ENCODE assay signal across 10 cellular contexts in genomic region chr15:85479071-85479647, GRCh38.
DNase-seq lines count a peak whose midpoint lies in the region; TF ChIP-seq lines count a peak whose summit lies in the region.
"Had no signal": no experiment of that assay in that cellular context is flagged by ENCODE, and none has a peak within 500 bp of the region (broad histone marks: within the 10 kb centered on the region; RNA-seq: fewer than 3 reads in every experiment).

No MANE protein-coding gene starts in this region.

- H3K4me1 ChIP-seq in OCI-LY7 (ENCODE audit: insufficient read depth, low read length, poor library complexity, severe bottlenecking), result peaks cover 95% of the 10 kb centered on the region

- CTCF ChIA-PET in OCI-LY7 (lab: Charles Lee; ENCODE audit: unreplicated experiment), result no interaction called here

- H3K79me2 ChIP-seq in OCI-LY7 (ENCODE audit: insufficient read depth, low read depth, low read length), result peaks cover 92% of the 10 kb centered on the region

- peak; percentile 52 for DNase-seq in HCEC 1CT
- DNase-seq in OCI-LY7 (ENCODE audit: low spot score), result no peak
- peak; percentile 70 for DNase-seq in fibroblast of peridontal ligament (ENCODE audit: extremely low read depth)
- DNase-seq in pulmonary artery endothelial cell (ENCODE audit: low read depth, low spot score), result peak; percentile 35
- DNase-seq in activated CD4-positive, alpha-beta T cell treated with anti-CD3 and anti-CD28 coated beads for 48 hours, result no peak
- DNase-seq in activated naive CD8-positive, alpha-beta T cell treated with anti-CD3 and anti-CD28 coated beads for 36 hours, result no peak
- DNase-seq in ureter (ENCODE audit: low spot score), result no peak
- no peak for DNase-seq in activated CD4-positive, alpha-beta T cell treated with anti-CD3 and anti-CD28 coated beads for 1 hour
- DNase-seq: activated CD4-positive, alpha-beta T cell treated with anti-CD3 and anti-CD28 coated beads for 36 hours; MV-4-11 had no signal

- no peak overlapping the region for H3K4me3 ChIP-seq in OCI-LY7 (ENCODE audit: low read depth, low read length, poor library complexity, severe bottlenecking)

- TF ChIP-seq CTCF in OCI-LY7 (conservative IDR thresholded peaks at IDR 0.05; ENCODE audit: low read length), result no peak

- H2AFZ ChIP-seq in OCI-LY7 (ENCODE audit: low read length), result no peak overlapping the region

- POLR2A ChIA-PET in OCI-LY7 (lab: Charles Lee), result interaction anchor here (0.6 to 1.9 kb wide), 3 partner anchors 20 to 148 kb away, joined by 3 to 7 read pairs (median 3); no protein-coding TSS in a partner anchor

- no TSS peak for BruUV-seq in OCI-LY7 (replicated peaks; lab: Mats Ljungman, UMichigan)

- H3K27me3 Mint-ChIP-seq in activated naive CD8-positive, alpha-beta T cell treated with anti-CD3 and anti-CD28 coated beads for 36 hours, result no peaks in the 10 kb centered on the region
- H3K27me3 Mint-ChIP-seq: activated CD4-positive, alpha-beta T cell treated with anti-CD3 and anti-CD28 coated beads for 36 hours had no signal

- H3K36me3 Mint-ChIP-seq in activated naive CD8-positive, alpha-beta T cell treated with anti-CD3 and anti-CD28 coated beads for 36 hours, result peaks cover 7% of the 10 kb centered on the region

- intact Hi-C loops in OCI-LY7 (cut with micrococcal nuclease; ENCODE audit: unreplicated experiment), result no loop called here

- peaks cover 4% of the 10 kb centered on the region; the same call in 1 of the 2 replicates for H4K20me1 ChIP-seq in OCI-LY7 (ENCODE audit: insufficient read depth, low read length)

- H3K9me3 Mint-ChIP-seq in activated naive CD8-positive, alpha-beta T cell treated with anti-CD3 and anti-CD28 coated beads for 36 hours, result no peaks in the 10 kb centered on the region

- H3K27ac ChIP-seq in OCI-LY7 (ENCODE audit: low read depth, low read length, poor library complexity, severe bottlenecking), result no peak overlapping the region

- H3K27ac Mint-ChIP-seq in activated naive CD8-positive, alpha-beta T cell treated with anti-CD3 and anti-CD28 coated beads for 36 hours, result no peak overlapping the region
- H3K27ac Mint-ChIP-seq: activated CD4-positive, alpha-beta T cell treated with anti-CD3 and anti-CD28 coated beads for 36 hours had no signal

- H3K9me3 ChIP-seq in OCI-LY7 (ENCODE audit: low read length), result no peaks in the 10 kb centered on the region

- peaks cover 11% of the 10 kb centered on the region; the same call in 1 of the 2 replicates for H3K36me3 ChIP-seq in OCI-LY7 (ENCODE audit: insufficient read depth, low read length)

- H3K9me2 ChIP-seq in OCI-LY7 (ENCODE audit: insufficient read depth, low read length), result no peaks in the 10 kb centered on the region

- no peak overlapping the region for H3K4me3 Mint-ChIP-seq in activated naive CD8-positive, alpha-beta T cell treated with anti-CD3 and anti-CD28 coated beads for 36 hours
- H3K4me3 Mint-ChIP-seq: activated CD4-positive, alpha-beta T cell treated with anti-CD3 and anti-CD28 coated beads for 36 hours had no signal

- peaks cover 79% of the 10 kb centered on the region for H3K4me1 Mint-ChIP-seq in activated naive CD8-positive, alpha-beta T cell treated with anti-CD3 and anti-CD28 coated beads for 36 hours

- H3K4me2 ChIP-seq in OCI-LY7 (ENCODE audit: low read length), result peak overlapping the region; percentile 65

Comparison
In these comparisons a context has a peak if more than half of its experiments do, and no peak if none do; other contexts are left out.
1. DNase-seq: peak in HCEC 1CT (single experiment), fibroblast of peridontal ligament (single experiment) and pulmonary artery endothelial cell (single experiment); none in OCI-LY7 (single experiment), activated CD4-positive, alpha-beta T cell treated with anti-CD3 and anti-CD28 coated beads for 48 hours (single experiment), activated naive CD8-positive, alpha-beta T cell treated with anti-CD3 and anti-CD28 coated beads for 36 hours (single experiment), ureter (single experiment) and activated CD4-positive, alpha-beta T cell treated with anti-CD3 and anti-CD28 coated beads for 1 hour (single experiment).